In genomic region chr18:12397793-12398192, GRCh38 we compare ENCODE assay signal across 18 cellular contexts.
"Had no signal": no experiment of that assay in that cellular context is flagged by ENCODE, and none has a peak within 500 bp of the region (broad histone marks: within the 10 kb centered on the region; RNA-seq: fewer than 3 reads in every experiment).

No MANE protein-coding gene starts in this region.

- H3K4me3 Mint-ChIP-seq: nephron; stimulated activated naive B cell treated with anti-CD40 and anti-IgM and Interleukin-4, amounts not matched to agents 10 μg/mL and 1 μg/mL and 100 μg/mL, for 72 hours; stimulated activated naive CD8-positive, alpha-beta T cell treated with anti-CD3 and anti-CD28 coated beads, Interleukin-15, amount 100 ng/mL, for 72 hours had no signal

- H3K4me1 ChIP-seq: tibial nerve had no signal

- H3K4me1 Mint-ChIP-seq: naive B cell; nephron; stimulated activated naive B cell treated with anti-CD40 and anti-IgM and Interleukin-4, amounts not matched to agents 10 μg/mL and 1 μg/mL and 100 μg/mL, for 72 hours; stimulated activated naive CD8-positive, alpha-beta T cell treated with anti-CD3 and anti-CD28 coated beads, Interleukin-15, amount 100 ng/mL, for 72 hours had no signal

- H3K27ac ChIP-seq: dorsolateral prefrontal cortex, heart left ventricle, neutrophil, testis, tibial nerve had no signal

- H3K27me3 ChIP-seq: dorsolateral prefrontal cortex, testis, tibial nerve had no signal

- H3K4me3 ChIP-seq: dorsolateral prefrontal cortex, heart left ventricle, lung, smooth muscle cell, testis, tibial nerve had no signal

- H3K4me2 ChIP-seq: smooth muscle cell had no signal

- H3K36me3 Mint-ChIP-seq: naive B cell; stimulated activated naive B cell treated with anti-CD40 and anti-IgM and Interleukin-4, amounts not matched to agents 10 μg/mL and 1 μg/mL and 100 μg/mL, for 72 hours had no signal

- H3K27ac Mint-ChIP-seq: naive B cell; nephron; stimulated activated naive B cell treated with anti-CD40 and anti-IgM and Interleukin-4, amounts not matched to agents 10 μg/mL and 1 μg/mL and 100 μg/mL, for 72 hours had no signal

- DNase-seq: cortex of kidney; dorsolateral prefrontal cortex; effector CD8-positive, alpha-beta T cell; heart left ventricle; hippocampal formation; left ventricle myocardium superior; mesenchymal stem cell; naive B cell; stimulated activated CD4-positive, alpha-beta T cell treated with anti-CD3 and anti-CD28 coated beads, Interleukin-4, amount 100 ng/mL, for 4 hours; stimulated activated naive B cell treated with anti-CD40 and anti-IgM and Interleukin-4, amounts not matched to agents 10 μg/mL and 1 μg/mL and 100 μg/mL, for 72 hours; stimulated activated naive CD8-positive, alpha-beta T cell treated with anti-CD3 and anti-CD28 coated beads, Interleukin-15, amount 100 ng/mL, for 72 hours had no signal

- H3K9me3 ChIP-seq: heart left ventricle, neutrophil, testis, tibial nerve had no signal

- H3K36me3 ChIP-seq: heart left ventricle, neutrophil, tibial nerve had no signal

- ATAC-seq: heart left ventricle; left colon; left ventricle myocardium superior; stimulated activated naive B cell treated with anti-CD40 and anti-IgM and Interleukin-4, amounts not matched to agents 10 μg/mL and 1 μg/mL and 100 μg/mL, for 72 hours had no signal

- H3K9me3 Mint-ChIP-seq: naive B cell; nephron; stimulated activated naive B cell treated with anti-CD40 and anti-IgM and Interleukin-4, amounts not matched to agents 10 μg/mL and 1 μg/mL and 100 μg/mL, for 72 hours; stimulated activated naive CD8-positive, alpha-beta T cell treated with anti-CD3 and anti-CD28 coated beads, Interleukin-15, amount 100 ng/mL, for 72 hours had no signal
